20 cellular contexts compared by ENCODE assay signal in the genomic region with DNA sequence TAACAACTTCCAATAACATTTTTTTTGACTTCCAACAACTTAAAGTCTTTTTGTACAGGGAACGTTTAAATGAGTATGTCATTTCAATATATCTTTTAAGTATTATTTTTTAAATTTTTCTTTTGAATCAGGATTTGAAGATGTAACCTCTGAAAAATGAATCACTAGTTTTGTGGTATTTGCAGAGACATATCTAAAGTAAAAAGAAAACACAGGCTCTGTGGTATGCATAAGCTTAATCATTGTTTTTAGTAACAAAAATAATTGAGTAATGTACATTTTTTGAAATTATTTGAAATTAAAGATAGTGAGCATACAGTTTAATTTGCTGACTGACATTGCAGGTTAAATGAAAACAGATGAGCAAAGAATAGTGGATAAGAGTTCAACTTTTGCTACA.
"Had no signal": no experiment of that assay in that cellular context is flagged by ENCODE, and none has a peak within 500 bp of the region (broad histone marks: within the 10 kb centered on the region; RNA-seq: fewer than 3 reads in every experiment).

No MANE protein-coding gene starts in this region.

- H3K27ac ChIP-seq: foreskin keratinocyte, neutrophil, sigmoid colon, suprapubic skin, thyroid gland had no signal

- ATAC-seq: foreskin keratinocyte; left lobe of liver; naive thymus-derived CD8-positive, alpha-beta T cell had no signal

- H3K9me3 ChIP-seq: neutrophil, sigmoid colon, suprapubic skin, thyroid gland had no signal

- H3K36me3 ChIP-seq: neutrophil, sigmoid colon, suprapubic skin, thyroid gland had no signal

- H3K4me3 ChIP-seq: sigmoid colon, smooth muscle cell, suprapubic skin, thyroid gland had no signal

- H3K4me1 ChIP-seq: foreskin keratinocyte, sigmoid colon, suprapubic skin, thyroid gland had no signal

- H3K27me3 ChIP-seq: foreskin keratinocyte, neutrophil, sigmoid colon, suprapubic skin, thyroid gland had no signal

- DNase-seq: dermis blood vessel endothelial cell; endodermal cell; erythroblast; foreskin keratinocyte; head of caudate nucleus; hippocampal formation; mammary epithelial cell; naive thymus-derived CD8-positive, alpha-beta T cell; sigmoid colon; stimulated activated CD4-positive, alpha-beta T cell treated with anti-CD3 and anti-CD28 coated beads, Interleukin-2, amount 100 ng/mL, for 48 hours; stimulated activated naive CD4-positive, alpha-beta T cell treated with Interleukin-2 at 50 U/mL for 16 hours; thyroid gland had no signal

- H3K4me2 ChIP-seq: smooth muscle cell had no signal

- FAIRE-seq: colon, endothelial cell of umbilical vein, islet of Langerhans, urothelium cell line had no signal
